21 cellular contexts compared by ENCODE assay signal in genomic region chr10:109953745-109954144, GRCh38. TPM values are rescaled to one million over a fixed set of nuclear protein-coding genes. Genes with fewer than 3 reads are reported as not detected.
DNase-seq lines count a peak whose midpoint lies in the region; ATAC-seq, FAIRE-seq and TF ChIP-seq lines count a peak whose summit lies in the region.
"Had no signal": no experiment of that assay in that cellular context is flagged by ENCODE, and none has a peak within 500 bp of the region (broad histone marks: within the 10 kb centered on the region; RNA-seq: fewer than 3 reads in every experiment).

No MANE protein-coding gene starts in this region.

- DNase-seq in Right ventricle myocardium inferior (ENCODE audit: missing footprints) (no peak), cardiac septum (ENCODE audit: low spot score) (no peak), H1 (ENCODE audit: low read depth in 1 of 2, low spot score in 2 of 2) (no peak), left colon (no peak), upper lobe of right lung (no peak), NCI-H774 (lab: John Stamatoyannopoulos, UW) (no peak)
- DNase-seq: CD8-positive, alpha-beta memory T cell; DND-41; GF-D8; GM23248; NCI-H1436; NCI-H2081; NCI-H2227 treated with DMSO at 0.1 percent for 48 hours; NCI-H526 treated with DMSO at 0.1 percent for 48 hours; PC-3; SIG-M5 had no signal

- FAIRE-seq in H1 (lab: Jason Lieb, UNC), result no peak
- FAIRE-seq: K562 had no signal

- TF ChIP-seq POLR2A in H1 (IDR thresholded peaks at IDR 0.05; ENCODE audit: control extremely low read depth in 1 of 2, low read depth in 2 of 2, low read length in 2 of 2) (no peak), gastroesophageal sphincter (IDR thresholded peaks at IDR 0.05) (no peak)

- H4K8ac ChIP-seq in H1 (ENCODE audit: extremely low read depth, insufficient read depth, low read length), result no peak overlapping the region

- CTCF ChIA-PET in H1 (lab: Charles Lee; ENCODE audit: partially characterized antibody), result interaction anchor here (0.5 to 5.5 kb wide), 12 partner anchors 8 to 141 kb away, joined by 3 to 37 read pairs (median 3); no protein-coding TSS in a partner anchor

- intact Hi-C loops in Right ventricle myocardium inferior (cut with DNase I) (no loop called here), cardiac septum (cut with DNase I) (no loop called here), left colon (cut with DNase I, micrococcal nuclease) (no loop called here), upper lobe of right lung (cut with DNase I) (no loop called here)

- no peaks in the 10 kb centered on the region for H3K36me3 ChIP-seq in H1 (ENCODE audit: control insufficient read depth in 2 of 4, insufficient read depth in 4 of 4, low read length in 3 of 4)
- H3K36me3 ChIP-seq in upper lobe of right lung, result no peaks in the 10 kb centered on the region
- no peaks in the 10 kb centered on the region for H3K36me3 ChIP-seq in gastroesophageal sphincter

- no peak for TF ChIP-seq EP300 in H1 (IDR thresholded peaks at IDR 0.05; ENCODE audit: borderline replicate concordance in 1 of 2, low read depth in 2 of 2, low read length in 2 of 2)
- TF ChIP-seq EP300 in gastroesophageal sphincter (IDR thresholded peaks at IDR 0.05), result no peak

- no peak overlapping the region for H3K56ac ChIP-seq in H1 (replicated peaks; ENCODE audit: insufficient read length, low read depth, low read length)

- H2BK5ac ChIP-seq in H1 (ENCODE audit: low read depth, low read length), result no peak overlapping the region

- no peak overlapping the region for H3K18ac ChIP-seq in H1 (ENCODE audit: extremely low read depth, low read length)

- H2AK5ac ChIP-seq in H1 (ENCODE audit: low read depth, low read length), result no peak overlapping the region

- H2AFZ ChIP-seq in H1 (ENCODE audit: low read length), result no peak overlapping the region
- H2AFZ ChIP-seq: GM23248 had no signal

- no peak overlapping the region for H3K4me2 ChIP-seq in H1 (ENCODE audit: insufficient read depth in 1 of 2, low read depth in 2 of 2, low read length in 2 of 2)

- no peaks in the 10 kb centered on the region for H3K23me2 ChIP-seq in H1 (ENCODE audit: low read depth, low read length)

- no peak overlapping the region for H3K4ac ChIP-seq in H1 (replicated peaks; ENCODE audit: insufficient read length, low read depth, low read length)

- no peak overlapping the region for H2BK120ac ChIP-seq in H1 (replicated peaks; ENCODE audit: low read depth, low read length)

- 0 out of 2 replicates have a peak overlapping the region, but pooled peaks have one; percentile 20 for H2BK12ac ChIP-seq in H1 (ENCODE audit: low read depth, low read length)

- no peak overlapping the region for H3K23ac ChIP-seq in H1 (ENCODE audit: insufficient read length)

- H3K9ac ChIP-seq in H1 (replicated peaks in 1 of 4; ENCODE audit: extremely low read depth in 1 of 4, low read depth in 3 of 4, low read length in 3 of 4), result no peak overlapping the region
- H3K9ac ChIP-seq: GM23248 had no signal

- H4K5ac ChIP-seq in H1 (ENCODE audit: insufficient read length, low read depth, low read length), result no peak overlapping the region

- no peak for TF ChIP-seq RAD21 in H1 (IDR thresholded peaks at IDR 0.05 in 1 of 2, conservative IDR thresholded peaks at IDR 0.05 in 1 of 2; ENCODE audit: low read depth in 2 of 2, low read length in 2 of 2)

- H3K4me1 ChIP-seq in H1 (replicated peaks in 1 of 4; ENCODE audit: control insufficient read depth in 3 of 4, insufficient read depth in 4 of 4, low read length in 3 of 4) (peaks cover 0 to 2% (median 0%) of the 10 kb centered on the region in 4 experiments; a peak in 1 of 7 replicates), upper lobe of right lung (no peaks in the 10 kb centered on the region), gastroesophageal sphincter (no peaks in the 10 kb centered on the region)

- H3K14ac ChIP-seq in H1 (ENCODE audit: insufficient read length), result no peak overlapping the region

- WGBS in H1 (ENCODE audit: extremely low coverage in 1 of 2, insufficient coverage in 1 of 2, insufficient read length in 1 of 2, insufficient replicate concordance in 2 of 2, low coverage in 1 of 2, low lambda C conversion rate in 2 of 2, missing lambda C conversion rate in 1 of 2), 2 experiments, result 86% methylated on average over 2 of the region's 2 CpGs; no CpG with 5 or more reads in 1 of the 2 experiments
- WGBS in gastroesophageal sphincter (ENCODE audit: low coverage in 1 of 2), 2 donors, result 40 to 44% methylated on average over 1 of the region's 2 CpGs

- ATAC-seq in Right ventricle myocardium inferior (peak; percentile 26), left colon (peak; percentile 68), upper lobe of right lung (peak; percentile 51), GM19463 (IDR thresholded peaks at IDR 0.05; ENCODE audit: unreplicated experiment) (no peak), gastroesophageal sphincter (no peak)
- ATAC-seq: K562, PC-3 had no signal

- H3K79me1 ChIP-seq in H1 (ENCODE audit: low read depth, low read length), result no peaks in the 10 kb centered on the region

- no peak overlapping the region for H3K27ac ChIP-seq in H1 (ENCODE audit: low read depth, low read length)
- no peak overlapping the region for H3K27ac ChIP-seq in upper lobe of right lung
- no peak overlapping the region for H3K27ac ChIP-seq in gastroesophageal sphincter
- H3K27ac ChIP-seq: 22Rv1, GM23248, HL-60 had no signal

- no peak overlapping the region for H2BK20ac ChIP-seq in H1 (ENCODE audit: low read length)

- TF ChIP-seq CTCF in H1 (IDR thresholded peaks at IDR 0.05; ENCODE audit: control extremely low read depth in 1 of 3, insufficient read depth in 1 of 3, low read depth in 1 of 3, low read length in 3 of 3) (no peak), upper lobe of right lung (IDR thresholded peaks at IDR 0.05) (no peak), gastroesophageal sphincter (IDR thresholded peaks at IDR 0.05) (no peak)

- H3K9me3 ChIP-seq in H1 (ENCODE audit: insufficient read depth in 2 of 2, low read depth in 1 of 2, low read length in 1 of 2) (no peaks in the 10 kb centered on the region), upper lobe of right lung (no peaks in the 10 kb centered on the region), gastroesophageal sphincter (no peaks in the 10 kb centered on the region)

- no peak overlapping the region for H4K91ac ChIP-seq in H1 (replicated peaks; ENCODE audit: insufficient read length, low read length)

- POLR2A ChIA-PET in H1 (lab: Charles Lee; ENCODE audit: partially characterized antibody), result interaction anchor here (1.2 kb wide), 1 partner anchor 20 kb away, joined by 3 read pairs; no protein-coding TSS in a partner anchor

- no peaks in the 10 kb centered on the region for H3K79me2 ChIP-seq in H1 (ENCODE audit: control insufficient read depth in 1 of 2, insufficient read depth in 2 of 2, low read length in 2 of 2)

- H3K27me3 ChIP-seq in H1 (replicated peaks in 1 of 4; ENCODE audit: control insufficient read depth in 3 of 4, extremely low read depth in 1 of 4, insufficient read depth in 3 of 4, low read length in 3 of 4), result no peaks in the 10 kb centered on the region
- no peaks in the 10 kb centered on the region for H3K27me3 ChIP-seq in upper lobe of right lung
- no peaks in the 10 kb centered on the region for H3K27me3 ChIP-seq in gastroesophageal sphincter

- no peak overlapping the region for H2BK15ac ChIP-seq in H1 (ENCODE audit: low read length)

- H3K4me3 ChIP-seq in H1 (ENCODE audit: extremely low read depth in 1 of 4, insufficient read depth in 2 of 4, low read depth in 3 of 4, low read length in 4 of 4), result no peak overlapping the region
- H3K4me3 ChIP-seq in upper lobe of right lung, result no peak overlapping the region
- H3K4me3 ChIP-seq in gastroesophageal sphincter, result no peak overlapping the region
- H3K4me3 ChIP-seq: GM23248, K562 had no signal

- no peaks in the 10 kb centered on the region for H4K20me1 ChIP-seq in H1 (replicated peaks in 1 of 2; ENCODE audit: control insufficient read depth in 1 of 2, insufficient read depth in 2 of 2, low read length in 2 of 2)

TF ChIP-seq in H1, 55 proteins besides CTCF, POLR2A, EP300 and RAD21:
- TF ChIP-seq CHD1 (IDR thresholded peaks at IDR 0.05; ENCODE audit: low read depth, low read length) (no peak), SRF (IDR thresholded peaks at IDR 0.05; ENCODE audit: low read depth, low read length) (no peak), MAFK (IDR thresholded peaks at IDR 0.05; ENCODE audit: low read depth, low read length) (no peak)
TF ChIP-seq in H1: peak in this region for 0.

RNA-seq across cellular contexts. Expression of gene XPNPEP1, which starts 30.4 kb away (rescaled TPM):
- total RNA-seq in Right ventricle myocardium inferior, result 43.6 TPM
- total RNA-seq in cardiac septum, result 43.5 TPM
- total RNA-seq in H1 (2021; fragmentation: NEBNext Ultra II Directional; extraction: Animal tissue kit (Norgen Biotek cat#: 25700)), result 49.7 and 61.1 TPM in 2 replicates
- polyA plus RNA-seq in H1 (2011; rRNA removed), result 201 TPM in 2 replicates
- polyA plus RNA-seq in H1 (2011; cell fraction: cytosol; rRNA removed), result 147 TPM
- 319 TPM for polyA plus RNA-seq in H1 (2011; cell fraction: nucleus; rRNA removed)
- 47.4 to 54.6 TPM (median 51.3 TPM) in 4 replicates for polyA plus RNA-seq in H1 (2012, experiment 1 of 2)
- polyA plus RNA-seq in H1 (2012, experiment 2 of 2), result 26.3 TPM
- 35.6 TPM for polyA plus RNA-seq in H1 (2013, experiment 1 of 2)
- 34.4 TPM for polyA plus RNA-seq in H1 (2013, experiment 2 of 2)
- polyA minus RNA-seq in H1 (2011; rRNA and poly(A)+ RNA removed), result 329 and 459 TPM in 2 replicates
- 84.0 TPM for polyA minus RNA-seq in H1 (2011; cell fraction: cytosol; rRNA and poly(A)+ RNA removed)
- polyA minus RNA-seq in H1 (2011; cell fraction: nucleus; rRNA and poly(A)+ RNA removed), result 113 TPM
- 100 to 1,000 TPM in 1 of 2 donors, 10 to 100 TPM in 1; 77.5 to 115 TPM for total RNA-seq in left colon
- 45.2 TPM for total RNA-seq in upper lobe of right lung
- 10 to 100 TPM; 35.5 to 58.0 (median 52.1) TPM for total RNA-seq in gastroesophageal sphincter

RNA-seq across cellular contexts. Expression of gene ADD3, which starts 54.0 kb away (rescaled TPM):
- total RNA-seq in Right ventricle myocardium inferior (121 TPM), cardiac septum (77.2 TPM), left colon (100 to 1,000 TPM; 139 to 143 TPM), upper lobe of right lung (57.4 TPM), gastroesophageal sphincter (100 to 1,000 TPM in 2 of 4 donors, 10 to 100 TPM in 2; 50.3 to 277 (median 118) TPM)
- total RNA-seq in H1 (2021; fragmentation: NEBNext Ultra II Directional; extraction: Animal tissue kit (Norgen Biotek cat#: 25700)), result 78.9 and 85.6 TPM in 2 replicates
- 27.7 and 44.7 TPM in 2 replicates for polyA plus RNA-seq in H1 (2011; rRNA removed)
- 65.9 TPM for polyA plus RNA-seq in H1 (2011; cell fraction: cytosol; rRNA removed)
- polyA plus RNA-seq in H1 (2011; cell fraction: nucleus; rRNA removed), result 51.3 TPM
- 59.0 to 96.4 TPM (median 79.4 TPM) in 4 replicates for polyA plus RNA-seq in H1 (2012, experiment 1 of 2)
- 6.1 TPM for polyA plus RNA-seq in H1 (2012, experiment 2 of 2)
- polyA plus RNA-seq in H1 (2013, experiment 1 of 2), result 58.1 TPM
- polyA plus RNA-seq in H1 (2013, experiment 2 of 2), result 51.8 TPM
- polyA minus RNA-seq in H1 (2011; rRNA and poly(A)+ RNA removed), result 122 and 195 TPM in 2 replicates
- polyA minus RNA-seq in H1 (2011; cell fraction: cytosol; rRNA and poly(A)+ RNA removed), result 80.9 TPM
- polyA minus RNA-seq in H1 (2011; cell fraction: nucleus; rRNA and poly(A)+ RNA removed), result 181 TPM

Comparison
In these comparisons a context has a peak if more than half of its experiments do, and no peak if none do; other contexts are left out.
1. ATAC-seq: peak in Right ventricle myocardium inferior (single experiment), left colon (single experiment) and upper lobe of right lung (single experiment); none in GM19463 (single experiment) and gastroesophageal sphincter (single experiment).